Comparison of ENCODE assay signal across 27 cellular contexts in the genomic region with DNA sequence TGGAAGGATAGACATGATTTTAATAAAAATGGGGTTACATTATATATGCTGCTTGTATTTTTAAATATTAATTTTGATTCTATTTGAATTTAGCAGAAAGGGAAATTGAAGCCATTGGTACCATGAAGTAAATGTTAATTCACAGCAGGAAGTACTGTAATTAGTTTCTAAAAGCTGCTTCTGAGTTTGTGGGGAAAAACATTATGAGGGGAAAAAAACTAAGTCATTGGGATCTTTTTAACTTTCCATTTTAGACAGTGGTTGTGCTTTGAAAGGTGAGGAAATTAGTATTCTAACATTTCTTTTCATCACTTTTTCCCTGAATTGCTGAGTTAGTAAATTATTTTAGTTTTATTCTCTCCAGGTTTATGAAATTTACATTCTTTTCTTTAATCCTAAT. TPM values are rescaled to one million over a fixed set of nuclear protein-coding genes. Genes with fewer than 3 reads are reported as not detected.
DNase-seq lines count a peak whose midpoint lies in the region; ATAC-seq and TF ChIP-seq lines count a peak whose summit lies in the region.
"Had no signal": no experiment of that assay in that cellular context is flagged by ENCODE, and none has a peak within 500 bp of the region (broad histone marks: within the 10 kb centered on the region; RNA-seq: fewer than 3 reads in every experiment).

No MANE protein-coding gene starts in this region.

- intact Hi-C loops in activated T-helper 1 cell treated with anti-CD3 and anti-CD28 coated beads, Interleukin-12 subunit alpha, Interleukin-12 subunit beta, Interleukin-2, Interleukin-4 antibody, amounts not matched to agents 30 ng/mL and 10 ng/mL and 1 ng/mL, durations not matched to agents 14 hours and 24 hours and 36 hours (cut with micrococcal nuclease), result loop anchor here (1.0 kb wide), 1 partner anchor 37 kb away; no protein-coding TSS in a partner anchor
- intact Hi-C loops in dorsolateral prefrontal cortex (cut with DNase I), result loop anchor here (1.0 to 5.0 kb wide), 2 partner anchors 41 kb away; a partner anchor contains a TSS

- no peak for ATAC-seq in activated T-cell treated with anti-CD3 and anti-CD28 coated beads, Interleukin-2, amount 50 U/mL, for 72 hours (replicated peaks in 1 of 2)
- no peak for ATAC-seq in stimulated activated memory B cell treated with anti-CD40 and anti-IgM and Interleukin-4, amounts not matched to agents 10 μg/mL and 1 μg/mL and 100 μg/mL, for 72 hours
- ATAC-seq: mucosa of descending colon had no signal

- H3K4me1 Mint-ChIP-seq in activated T-cell treated with anti-CD3 and anti-CD28 coated beads, Interleukin-2, amount 50 U/mL, for 72 hours (ENCODE audit: low read depth), result peaks cover 40% of the 10 kb centered on the region
- peaks cover 18% of the 10 kb centered on the region for H3K4me1 Mint-ChIP-seq in activated T-helper 1 cell treated with anti-CD3 and anti-CD28 coated beads, Interleukin-12 subunit alpha, Interleukin-12 subunit beta, Interleukin-2, Interleukin-4 antibody, amounts not matched to agents 30 ng/mL and 10 ng/mL and 1 ng/mL, durations not matched to agents 14 hours and 24 hours and 36 hours (ENCODE audit: low read depth)
- H3K4me1 Mint-ChIP-seq in stimulated activated memory B cell treated with anti-CD40 and anti-IgM and Interleukin-4, amounts not matched to agents 10 μg/mL and 1 μg/mL and 100 μg/mL, for 72 hours, result peaks cover 72% of the 10 kb centered on the region

- no peaks in the 10 kb centered on the region for H3K27me3 Mint-ChIP-seq in activated T-cell treated with anti-CD3 and anti-CD28 coated beads, Interleukin-2, amount 50 U/mL, for 72 hours (ENCODE audit: low read depth)
- no peaks in the 10 kb centered on the region for H3K27me3 Mint-ChIP-seq in activated T-helper 1 cell treated with anti-CD3 and anti-CD28 coated beads, Interleukin-12 subunit alpha, Interleukin-12 subunit beta, Interleukin-2, Interleukin-4 antibody, amounts not matched to agents 30 ng/mL and 10 ng/mL and 1 ng/mL, durations not matched to agents 14 hours and 24 hours and 36 hours (ENCODE audit: insufficient read depth)
- H3K27me3 Mint-ChIP-seq in stimulated activated memory B cell treated with anti-CD40 and anti-IgM and Interleukin-4, amounts not matched to agents 10 μg/mL and 1 μg/mL and 100 μg/mL, for 72 hours, result no peaks in the 10 kb centered on the region
- H3K27me3 Mint-ChIP-seq: CD8-positive, alpha-beta memory T cell; type B pancreatic cell had no signal

- peaks cover 0 to 1% of the 10 kb centered on the region in 2 donors for H3K36me3 Mint-ChIP-seq in activated T-cell treated with anti-CD3 and anti-CD28 coated beads, Interleukin-2, amount 50 U/mL, for 72 hours (ENCODE audit: insufficient read depth in 2 of 2)
- H3K36me3 Mint-ChIP-seq in activated T-helper 1 cell treated with anti-CD3 and anti-CD28 coated beads, Interleukin-12 subunit alpha, Interleukin-12 subunit beta, Interleukin-2, Interleukin-4 antibody, amounts not matched to agents 30 ng/mL and 10 ng/mL and 1 ng/mL, durations not matched to agents 14 hours and 24 hours and 36 hours (ENCODE audit: low read depth), result peaks cover 4% of the 10 kb centered on the region
- peaks cover 13% of the 10 kb centered on the region for H3K36me3 Mint-ChIP-seq in stimulated activated memory B cell treated with anti-CD40 and anti-IgM and Interleukin-4, amounts not matched to agents 10 μg/mL and 1 μg/mL and 100 μg/mL, for 72 hours

- H3K27ac ChIP-seq in dorsolateral prefrontal cortex, result peak overlapping the region in 54 of 59 donors; percentile 22 to 97 (median 86)
- H3K27ac ChIP-seq: breast epithelium, parathyroid adenoma, RWPE1, SJSA1, skin epidermis, VCaP had no signal

- no peak for TF ChIP-seq CTCF in dorsolateral prefrontal cortex (IDR thresholded peaks at IDR 0.05 in 54 of 56, conservative IDR thresholded peaks at IDR 0.05 in 2 of 56; ENCODE audit: low read depth in 1 of 56, partially characterized antibody in 56 of 56)

- H3K4me3 ChIP-seq in dorsolateral prefrontal cortex, result peak overlapping the region in 9 of 59 donors; percentile 2 to 47 (median 19)
- H3K4me3 ChIP-seq: breast epithelium, mucosa of descending colon, SJSA1, skin epidermis had no signal

- no peaks in the 10 kb centered on the region for H3K27me3 ChIP-seq in dorsolateral prefrontal cortex
- H3K27me3 ChIP-seq: breast epithelium, SJSA1 had no signal

- H3K4me3 Mint-ChIP-seq in activated T-cell treated with anti-CD3 and anti-CD28 coated beads, Interleukin-2, amount 50 U/mL, for 72 hours, result peak overlapping the region; percentile 20 to 37
- no peak overlapping the region for H3K4me3 Mint-ChIP-seq in activated T-helper 1 cell treated with anti-CD3 and anti-CD28 coated beads, Interleukin-12 subunit alpha, Interleukin-12 subunit beta, Interleukin-2, Interleukin-4 antibody, amounts not matched to agents 30 ng/mL and 10 ng/mL and 1 ng/mL, durations not matched to agents 14 hours and 24 hours and 36 hours
- peak overlapping the region; percentile 24 for H3K4me3 Mint-ChIP-seq in stimulated activated memory B cell treated with anti-CD40 and anti-IgM and Interleukin-4, amounts not matched to agents 10 μg/mL and 1 μg/mL and 100 μg/mL, for 72 hours
- H3K4me3 Mint-ChIP-seq: CD8-positive, alpha-beta memory T cell; H9; type B pancreatic cell had no signal

- peak overlapping the region; percentile 81 for H3K27ac Mint-ChIP-seq in activated T-cell treated with anti-CD3 and anti-CD28 coated beads, Interleukin-2, amount 50 U/mL, for 72 hours
- H3K27ac Mint-ChIP-seq in activated T-helper 1 cell treated with anti-CD3 and anti-CD28 coated beads, Interleukin-12 subunit alpha, Interleukin-12 subunit beta, Interleukin-2, Interleukin-4 antibody, amounts not matched to agents 30 ng/mL and 10 ng/mL and 1 ng/mL, durations not matched to agents 14 hours and 24 hours and 36 hours, result peak overlapping the region; percentile 78
- peak overlapping the region; percentile 84 for H3K27ac Mint-ChIP-seq in stimulated activated memory B cell treated with anti-CD40 and anti-IgM and Interleukin-4, amounts not matched to agents 10 μg/mL and 1 μg/mL and 100 μg/mL, for 72 hours
- H3K27ac Mint-ChIP-seq: type B pancreatic cell had no signal

- no peak for DNase-seq in activated T-cell treated with anti-CD3 and anti-CD28 coated beads, Interleukin-2, amount 50 U/mL, for 72 hours
- DNase-seq in activated T-cell treated with anti-CD3 and anti-CD28 coated beads, Interleukin-2, amount 50 U/mL, for 1 hour, result no peak
- no peak for DNase-seq in activated T-helper 1 cell treated with anti-CD3 and anti-CD28 coated beads, Interleukin-12 subunit alpha, Interleukin-12 subunit beta, Interleukin-2, Interleukin-4 antibody, amounts not matched to agents 30 ng/mL and 10 ng/mL and 1 ng/mL, durations not matched to agents 14 hours and 24 hours and 36 hours (ENCODE audit: low spot score)
- DNase-seq in dorsolateral prefrontal cortex (no peak), dermis blood vessel endothelial cell (no peak), HT-29 (ENCODE audit: low spot score) (no peak), occipital lobe (lab: John Stamatoyannopoulos, UW) (no peak)
- DNase-seq: activated CD4-positive, alpha-beta T cell treated with anti-CD3 and anti-CD28 coated beads for 4 hours; activated gamma-delta T cell; CD8-positive, alpha-beta memory T cell; effector CD8-positive, alpha-beta T cell; erythroblast; H9; mammary epithelial cell; mucosa of descending colon; NCI-H2081; NCI-H524 treated with DMSO at 0.1 percent for 48 hours; OCI-M1; T1000 had no signal

- no peaks in the 10 kb centered on the region for H3K9me3 Mint-ChIP-seq in activated T-cell treated with anti-CD3 and anti-CD28 coated beads, Interleukin-2, amount 50 U/mL, for 72 hours
- H3K9me3 Mint-ChIP-seq in activated T-helper 1 cell treated with anti-CD3 and anti-CD28 coated beads, Interleukin-12 subunit alpha, Interleukin-12 subunit beta, Interleukin-2, Interleukin-4 antibody, amounts not matched to agents 30 ng/mL and 10 ng/mL and 1 ng/mL, durations not matched to agents 14 hours and 24 hours and 36 hours, result no peaks in the 10 kb centered on the region
- no peaks in the 10 kb centered on the region for H3K9me3 Mint-ChIP-seq in stimulated activated memory B cell treated with anti-CD40 and anti-IgM and Interleukin-4, amounts not matched to agents 10 μg/mL and 1 μg/mL and 100 μg/mL, for 72 hours
- H3K9me3 Mint-ChIP-seq: CD8-positive, alpha-beta memory T cell; H9; type B pancreatic cell had no signal

RNA-seq across cellular contexts. Expression of a gene that starts 41.0 kb away (rescaled TPM):
- total RNA-seq in activated T-cell treated with anti-CD3 and anti-CD28 coated beads, Interleukin-2, amount 50 U/mL, for 72 hours, result 10 to 100 TPM; 24.0 to 33.3 TPM
- total RNA-seq in activated T-helper 1 cell treated with anti-CD3 and anti-CD28 coated beads, Interleukin-12 subunit alpha, Interleukin-12 subunit beta, Interleukin-2, Interleukin-4 antibody, amounts not matched to agents 30 ng/mL and 10 ng/mL and 1 ng/mL, durations not matched to agents 14 hours and 24 hours and 36 hours, result 26.2 and 31.9 TPM in 2 replicates
- total RNA-seq in dorsolateral prefrontal cortex, result 10 to 100 TPM; 32.2 to 74.6 (median 48.4) TPM
- total RNA-seq in dermis blood vessel endothelial cell, result 14.8 and 23.8 TPM in 2 replicates
- 20.2 and 25.3 TPM in 2 replicates for total RNA-seq in HT-29 (2014; rRNA removed; shearing (Covaris generic))
- total RNA-seq in occipital lobe, result 110 TPM
